8 cellular contexts compared by ENCODE assay signal in the genomic region with DNA sequence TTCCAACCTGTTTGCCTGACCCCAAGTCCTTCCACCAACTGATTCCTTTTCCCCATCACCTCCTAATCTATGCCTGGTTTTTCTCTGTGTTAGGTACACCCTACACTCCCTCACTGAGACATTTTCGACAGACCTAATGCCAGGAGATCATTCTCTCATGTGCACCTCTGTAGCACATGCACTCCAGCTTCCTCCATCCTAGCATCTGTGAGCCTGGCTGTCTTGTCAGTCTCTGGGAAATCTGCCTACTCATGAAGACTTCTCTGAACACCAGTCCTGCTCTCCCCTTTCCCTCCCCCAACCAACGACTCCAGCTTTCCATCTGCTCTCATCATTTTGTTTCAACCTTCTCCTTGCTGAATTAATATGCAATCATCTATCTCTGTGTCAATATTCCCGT. TPM values are rescaled to one million over a fixed set of nuclear protein-coding genes. Genes with fewer than 3 reads are reported as not detected.
DNase-seq lines count a peak whose midpoint lies in the region; ATAC-seq lines count a peak whose summit lies in the region.

No MANE protein-coding gene starts in this region.

- H3K27ac ChIP-seq in substantia nigra (ENCODE audit: low read depth, low read length, poor library complexity, severe bottlenecking), result peak overlapping the region; percentile 28

- H3K27ac Mint-ChIP-seq in activated CD4-positive, alpha-beta T cell treated with anti-CD3 and anti-CD28 coated beads for 36 hours, result peak overlapping the region; percentile 97
- H3K27ac Mint-ChIP-seq in activated T-helper 17 cell treated with anti-CD3 and anti-CD28 coated beads, Interleukin-2, amount 50 U/mL, for 72 hours, result peak overlapping the region; percentile 99
- H3K27ac Mint-ChIP-seq in immature natural killer cell, result peak overlapping the region; percentile 97 to 100 (median 100)

- H3K4me3 Mint-ChIP-seq in activated CD4-positive, alpha-beta T cell treated with anti-CD3 and anti-CD28 coated beads for 36 hours, result peak overlapping the region; percentile 99
- peak overlapping the region; percentile 98 for H3K4me3 Mint-ChIP-seq in activated T-helper 17 cell treated with anti-CD3 and anti-CD28 coated beads, Interleukin-2, amount 50 U/mL, for 72 hours
- H3K4me3 Mint-ChIP-seq in immature natural killer cell, result peak overlapping the region; percentile 98 to 100 (median 100)

- ATAC-seq in activated CD4-positive, alpha-beta T cell treated with anti-CD3 and anti-CD28 coated beads for 36 hours, result no peak
- no peak for ATAC-seq in activated T-helper 17 cell treated with anti-CD3 and anti-CD28 coated beads, Interleukin-2, amount 50 U/mL, for 72 hours (replicated peaks)
- ATAC-seq in GM19455 (IDR thresholded peaks at IDR 0.05; ENCODE audit: unreplicated experiment), result no peak

- intact Hi-C loops in activated CD4-positive, alpha-beta T cell treated with anti-CD3 and anti-CD28 coated beads for 36 hours (cut with DNase I, micrococcal nuclease), result loop anchor here (1.0 to 10.0 kb wide), 6 partner anchors 20 to 934 kb away; partner anchors contain the start of genes ATP6V0B (in 1 of the 2), CDC20 (in 1 of the 2), DPH2 (in 1 of the 2) and ELOVL1 (in 1 of the 2)

- CTCF ChIA-PET in activated CD4-positive, alpha-beta T cell treated with anti-CD3 and anti-CD28 coated beads for 36 hours (lab: Charles Lee), result interaction anchor here (0.7 to 1.7 kb wide), 4 partner anchors 12 to 217 kb away, joined by 3 to 7 read pairs (median 3); partner anchors contain the start of genes CFAP57 and EBNA1BP2

- no peak for DNase-seq in activated CD4-positive, alpha-beta T cell treated with anti-CD3 and anti-CD28 coated beads for 36 hours
- no peak for DNase-seq in activated CD4-positive, alpha-beta T cell treated with anti-CD3 and anti-CD28 coated beads for 4 hours
- DNase-seq in immature natural killer cell (no peak), substantia nigra (lab: John Stamatoyannopoulos, UW) (no peak), anterior cingulate cortex (lab: John Stamatoyannopoulos, UW) (no peak), NCI-H2171 treated with DMSO at 0.1 percent for 48 hours (lab: John Stamatoyannopoulos, UW) (no peak)

- no peaks in the 10 kb centered on the region for H3K9me3 Mint-ChIP-seq in activated CD4-positive, alpha-beta T cell treated with anti-CD3 and anti-CD28 coated beads for 36 hours (ENCODE audit: low read depth)
- H3K9me3 Mint-ChIP-seq in activated T-helper 17 cell treated with anti-CD3 and anti-CD28 coated beads, Interleukin-2, amount 50 U/mL, for 72 hours, result no peaks in the 10 kb centered on the region
- H3K9me3 Mint-ChIP-seq in immature natural killer cell, result no peaks in the 10 kb centered on the region

- H3K27me3 Mint-ChIP-seq in activated CD4-positive, alpha-beta T cell treated with anti-CD3 and anti-CD28 coated beads for 36 hours, result no peaks in the 10 kb centered on the region
- H3K27me3 Mint-ChIP-seq in activated T-helper 17 cell treated with anti-CD3 and anti-CD28 coated beads, Interleukin-2, amount 50 U/mL, for 72 hours, result no peaks in the 10 kb centered on the region
- peaks cover 0 to 4% (median 3%) of the 10 kb centered on the region in 3 donors for H3K27me3 Mint-ChIP-seq in immature natural killer cell (ENCODE audit: low read depth in 3 of 3)

- peaks cover 29% of the 10 kb centered on the region for H3K36me3 Mint-ChIP-seq in activated CD4-positive, alpha-beta T cell treated with anti-CD3 and anti-CD28 coated beads for 36 hours (ENCODE audit: low read depth)
- H3K36me3 Mint-ChIP-seq in activated T-helper 17 cell treated with anti-CD3 and anti-CD28 coated beads, Interleukin-2, amount 50 U/mL, for 72 hours (ENCODE audit: low read depth), result peaks cover 61% of the 10 kb centered on the region
- H3K36me3 Mint-ChIP-seq in immature natural killer cell, result peaks cover 10 to 36% (median 15%) of the 10 kb centered on the region in 3 donors

- H3K4me1 Mint-ChIP-seq in activated CD4-positive, alpha-beta T cell treated with anti-CD3 and anti-CD28 coated beads for 36 hours, result peaks cover 39% of the 10 kb centered on the region
- peaks cover 19% of the 10 kb centered on the region for H3K4me1 Mint-ChIP-seq in activated T-helper 17 cell treated with anti-CD3 and anti-CD28 coated beads, Interleukin-2, amount 50 U/mL, for 72 hours
- H3K4me1 Mint-ChIP-seq in immature natural killer cell, result peaks cover 39 to 53% of the 10 kb centered on the region in 2 donors

- POLR2A ChIA-PET in activated CD4-positive, alpha-beta T cell treated with anti-CD3 and anti-CD28 coated beads for 36 hours (lab: Charles Lee), result no interaction called here

RNA-seq across cellular contexts. Expression of gene MED8, which starts 1.0 kb away (rescaled TPM):
- 10 to 100 TPM; 32.3 to 36.6 TPM for total RNA-seq in activated CD4-positive, alpha-beta T cell treated with anti-CD3 and anti-CD28 coated beads for 36 hours
- 10 to 100 TPM; 34.1 to 39.4 TPM for total RNA-seq in activated T-helper 17 cell treated with anti-CD3 and anti-CD28 coated beads, Interleukin-2, amount 50 U/mL, for 72 hours
- polyA plus RNA-seq in immature natural killer cell, result 10 to 100 TPM; 24.8 to 43.3 (median 31.4) TPM

RNA-seq across cellular contexts. Expression of gene SZT2, which starts 1.1 kb away (rescaled TPM):
- total RNA-seq in activated CD4-positive, alpha-beta T cell treated with anti-CD3 and anti-CD28 coated beads for 36 hours, result 10 to 100 TPM; 33.6 to 36.3 TPM
- 10 to 100 TPM; 53.4 to 59.3 TPM for total RNA-seq in activated T-helper 17 cell treated with anti-CD3 and anti-CD28 coated beads, Interleukin-2, amount 50 U/mL, for 72 hours
- 1 to 10 TPM; 3.4 to 8.3 (median 4.5) TPM for polyA plus RNA-seq in immature natural killer cell

RNA-seq across cellular contexts. Expression of gene ELOVL1, which starts 20.8 kb away (rescaled TPM):
- 10 to 100 TPM; 56.0 to 72.1 TPM for total RNA-seq in activated CD4-positive, alpha-beta T cell treated with anti-CD3 and anti-CD28 coated beads for 36 hours
- 10 to 100 TPM; 53.4 to 73.7 TPM for total RNA-seq in activated T-helper 17 cell treated with anti-CD3 and anti-CD28 coated beads, Interleukin-2, amount 50 U/mL, for 72 hours
- 100 to 1,000 TPM in 2 of 3 donors, 10 to 100 TPM in 1; 99.8 to 189 (median 113) TPM for polyA plus RNA-seq in immature natural killer cell

RNA-seq across cellular contexts. Expression of gene CDC20, which starts 29.8 kb away (rescaled TPM):
- 100 to 1,000 TPM; 158 to 163 TPM for total RNA-seq in activated CD4-positive, alpha-beta T cell treated with anti-CD3 and anti-CD28 coated beads for 36 hours
- 100 to 1,000 TPM; 127 to 199 TPM for total RNA-seq in activated T-helper 17 cell treated with anti-CD3 and anti-CD28 coated beads, Interleukin-2, amount 50 U/mL, for 72 hours
- 1 to 10 TPM in 2 of 3 donors, under 1 TPM in 1; 0.69 to 4.0 (median 3.0) TPM for polyA plus RNA-seq in immature natural killer cell

RNA-seq across cellular contexts. Expression of gene MPL, which starts 51.0 kb away (rescaled TPM):
- not detected for total RNA-seq in activated CD4-positive, alpha-beta T cell treated with anti-CD3 and anti-CD28 coated beads for 36 hours
- not detected for total RNA-seq in activated T-helper 17 cell treated with anti-CD3 and anti-CD28 coated beads, Interleukin-2, amount 50 U/mL, for 72 hours
- polyA plus RNA-seq in immature natural killer cell, result under 1 TPM in 1 of 3 donors, not detected in 2; 0.57 TPM
